ENCODE assay signal across 10 cellular contexts in the genomic region with DNA sequence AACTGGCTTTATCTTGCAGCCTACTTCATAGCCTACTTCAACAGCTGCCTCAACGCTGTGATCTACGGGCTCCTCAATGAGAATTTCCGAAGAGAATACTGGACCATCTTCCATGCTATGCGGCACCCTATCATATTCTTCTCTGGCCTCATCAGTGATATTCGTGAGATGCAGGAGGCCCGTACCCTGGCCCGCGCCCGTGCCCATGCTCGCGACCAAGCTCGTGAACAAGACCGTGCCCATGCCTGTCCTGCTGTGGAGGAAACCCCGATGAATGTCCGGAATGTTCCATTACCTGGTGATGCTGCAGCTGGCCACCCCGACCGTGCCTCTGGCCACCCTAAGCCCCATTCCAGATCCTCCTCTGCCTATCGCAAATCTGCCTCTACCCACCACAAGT. TPM values are rescaled to one million over a fixed set of nuclear protein-coding genes. Genes with fewer than 3 reads are reported as not detected.
"Had no signal": no experiment of that assay in that cellular context is flagged by ENCODE, and none has a peak within 500 bp of the region (broad histone marks: within the 10 kb centered on the region; RNA-seq: fewer than 3 reads in every experiment).

No MANE protein-coding gene starts in this region.

- H3K9me3 Mint-ChIP-seq: HFFc6 had no signal

- ATAC-seq: GM23338, HCT116 had no signal

- H3K4me2 ChIP-seq: GM23338 had no signal

- H3K4me3 ChIP-seq: GM23338, HAP-1 had no signal

- H3K9me3 ChIP-seq: HAP-1 had no signal

- H3K36me3 ChIP-seq: HAP-1 had no signal

- H2AFZ ChIP-seq: GM23338 had no signal

- FAIRE-seq: H54 had no signal

- H3K27ac Mint-ChIP-seq: GM23338, H9, HFFc6 had no signal

- H3K4me1 ChIP-seq: HAP-1 had no signal

- DNase-seq: GOT3, H7, H9, HCEC 1CT, HFFc6 had no signal

- H3K4me3 Mint-ChIP-seq: GM23338, HFFc6 had no signal

RNA-seq across cellular contexts. Expression of a gene that starts 4.0 kb away (rescaled TPM):
- total RNA-seq: H4, HFFc6 had no signal
